12 cellular contexts compared by ENCODE assay signal in the genomic region with DNA sequence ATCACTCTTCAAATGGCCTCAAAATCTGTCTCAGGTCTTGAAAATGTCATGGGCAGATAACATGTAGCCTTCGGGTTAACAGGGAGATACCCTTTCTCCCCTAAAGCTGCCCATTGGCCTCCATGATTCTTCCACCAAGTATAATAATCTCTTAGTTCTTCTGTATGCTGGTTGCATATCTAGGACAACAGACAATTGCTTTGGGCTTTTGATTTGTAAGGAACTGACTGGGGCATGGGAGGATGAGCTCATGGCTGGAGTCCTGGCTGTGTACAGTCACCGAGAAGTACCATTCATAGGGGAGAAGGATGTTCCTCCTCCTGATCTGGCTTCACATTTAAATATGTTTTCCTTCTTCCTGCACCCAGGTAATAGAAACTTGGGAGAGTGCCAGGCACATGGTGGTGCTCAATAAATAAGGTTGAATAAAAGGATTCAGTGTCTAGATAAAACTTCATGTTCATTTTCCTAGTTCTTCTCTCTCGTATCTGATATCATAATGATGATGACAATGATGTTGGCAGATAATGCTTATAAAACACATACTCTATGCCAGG. TPM values are rescaled to one million over a fixed set of nuclear protein-coding genes. Genes with fewer than 3 reads are reported as not detected.
DNase-seq lines count a peak whose midpoint lies in the region; ATAC-seq, FAIRE-seq and TF ChIP-seq lines count a peak whose summit lies in the region.
"Had no signal": no experiment of that assay in that cellular context is flagged by ENCODE, and none has a peak within 500 bp of the region (broad histone marks: within the 10 kb centered on the region; RNA-seq: fewer than 3 reads in every experiment).

No MANE protein-coding gene starts in this region.

- H3K9me3 Mint-ChIP-seq in CD14-positive monocyte (no peaks in the 10 kb centered on the region), astrocyte (ENCODE audit: unreplicated experiment) (peaks cover 4% of the 10 kb centered on the region)

- no peak overlapping the region for H3K9ac ChIP-seq in astrocyte (ENCODE audit: low read length)

- no peaks in the 10 kb centered on the region for H3K36me3 ChIP-seq in H7 (replicated peaks; ENCODE audit: control insufficient read depth, insufficient read depth, low read length)
- H3K36me3 ChIP-seq in astrocyte (ENCODE audit: insufficient read depth, low read length) = no peaks in the 10 kb centered on the region
- H3K36me3 ChIP-seq in mucosa of descending colon (ENCODE audit: low read depth) = no peaks in the 10 kb centered on the region

- intact Hi-C loops in CD14-positive monocyte (cut with micrococcal nuclease) (no loop called here), mucosa of descending colon (cut with DNase I, micrococcal nuclease) (no loop called here), Right ventricle myocardium inferior (cut with DNase I) (no loop called here)

- no peak overlapping the region for H2AFZ ChIP-seq in astrocyte (ENCODE audit: low read depth, low read length)

- peaks cover 0 to 9% (median 8%) of the 10 kb centered on the region in 3 donors for H3K27me3 Mint-ChIP-seq in CD14-positive monocyte (ENCODE audit: low read depth in 3 of 3)
- peaks cover 24% of the 10 kb centered on the region for H3K27me3 Mint-ChIP-seq in astrocyte (ENCODE audit: low read depth, unreplicated experiment)

- H3K27me3 ChIP-seq in H7 (ENCODE audit: control insufficient read depth, insufficient read depth, low read length) (peaks cover 25% of the 10 kb centered on the region), astrocyte (ENCODE audit: insufficient read depth, low read length) (peaks cover 9% of the 10 kb centered on the region)

- H3K36me3 Mint-ChIP-seq in CD14-positive monocyte = peaks cover 5 to 6% of the 10 kb centered on the region in 2 donors
- no peaks in the 10 kb centered on the region for H3K36me3 Mint-ChIP-seq in astrocyte (ENCODE audit: low read depth, unreplicated experiment)

- TF ChIP-seq CTCF in CD14-positive monocyte (IDR thresholded peaks at IDR 0.05) = no peak
- no peak for TF ChIP-seq CTCF in astrocyte (IDR thresholded peaks at IDR 0.05; ENCODE audit: insufficient read depth, low read depth, low read length)
- TF ChIP-seq CTCF in mucosa of descending colon (IDR thresholded peaks at IDR 0.05) = no peak

- DNase-seq in CD14-positive monocyte (ENCODE audit: low spot score) (no peak), H7 (peak; percentile 0), astrocyte (ENCODE audit: low read depth) (no peak), mucosa of descending colon (peak in 1 of 3 donors; percentile 57), A172 (ENCODE audit: low spot score) (no peak), DMS 273 treated with DMSO at 0.1 percent for 48 hours (lab: John Stamatoyannopoulos, UW) (no peak), Right ventricle myocardium inferior (ENCODE audit: missing footprints) (no peak)
- DNase-seq: NCI-H1694 treated with DMSO at 0.1 percent for 48 hours; stimulated activated CD4-positive, alpha-beta T cell treated with anti-CD3 and anti-CD28 coated beads, Interleukin-4, amount 100 ng/mL, for 4 hours had no signal

- H3K27ac Mint-ChIP-seq in CD14-positive monocyte (peak overlapping the region in 4 of 7 donors; percentile 57 to 87 (median 69)), astrocyte (ENCODE audit: unreplicated experiment) (no peak overlapping the region)

- no peak overlapping the region for H3K4me3 ChIP-seq in H7 (ENCODE audit: insufficient read depth, low read depth, low read length)
- no peak overlapping the region for H3K4me3 ChIP-seq in astrocyte (ENCODE audit: insufficient read depth, low read depth, low read length)
- H3K4me3 ChIP-seq in mucosa of descending colon = no peak overlapping the region

- no peak for FAIRE-seq in astrocyte (lab: Jason Lieb, UNC)
- FAIRE-seq: colon, H54 had no signal

- peaks cover 33% of the 10 kb centered on the region for H3K4me1 ChIP-seq in astrocyte (ENCODE audit: insufficient read depth, low read length)
- peaks cover 10% of the 10 kb centered on the region for H3K4me1 ChIP-seq in mucosa of descending colon (ENCODE audit: low read depth)

- no peak overlapping the region for H3K4me2 ChIP-seq in astrocyte (ENCODE audit: low read length)

- H4K20me1 ChIP-seq in astrocyte (ENCODE audit: insufficient read depth, low read length) = no peaks in the 10 kb centered on the region

- H3K9me3 ChIP-seq in astrocyte (ENCODE audit: insufficient read depth, low read depth, low read length) (no peaks in the 10 kb centered on the region), mucosa of descending colon (no peaks in the 10 kb centered on the region)

- H3K4me1 Mint-ChIP-seq in CD14-positive monocyte (peaks cover 56% of the 10 kb centered on the region), astrocyte (ENCODE audit: low read depth, unreplicated experiment) (peaks cover 21% of the 10 kb centered on the region)

- H3K4me3 Mint-ChIP-seq in CD14-positive monocyte (no peak overlapping the region), astrocyte (ENCODE audit: unreplicated experiment) (peak overlapping the region; percentile 60)

- ATAC-seq in mucosa of descending colon (peak; percentile 8), Right ventricle myocardium inferior (no peak), GM21381 (IDR thresholded peaks at IDR 0.05; ENCODE audit: unreplicated experiment) (no peak)

- H3K27ac ChIP-seq in astrocyte (ENCODE audit: low read depth, low read length) = no peak overlapping the region

- H3K79me2 ChIP-seq in astrocyte (ENCODE audit: insufficient read depth, low read length) = no peaks in the 10 kb centered on the region

RNA-seq across cellular contexts. Expression of a gene that starts 2.8 kb away (rescaled TPM):
- 10 to 100 TPM; 10.5 to 14.3 TPM for polyA plus RNA-seq in CD14-positive monocyte
- 2.2 and 3.8 TPM in 2 replicates for total RNA-seq in H7 (2014; rRNA removed; shearing (Covaris generic))
- total RNA-seq in astrocyte (4.3 and 5.6 TPM in 2 replicates), mucosa of descending colon (10 to 100 TPM in 2 of 3 donors, 1 to 10 TPM in 1; 7.2 to 16.2 (median 10.6) TPM), Right ventricle myocardium inferior (3.5 TPM)
- total RNA-seq in A172 (2014; rRNA removed; shearing (Covaris generic)) = 1.6 and 3.9 TPM in 2 replicates
